ENCODE assay signal across 2 cellular contexts in genomic region chr2:152186808-152187207, GRCh38. TPM values are rescaled to one million over a fixed set of nuclear protein-coding genes. Genes with fewer than 3 reads are reported as not detected.
DNase-seq lines count a peak whose midpoint lies in the region; ATAC-seq and TF ChIP-seq lines count a peak whose summit lies in the region.
"Not testable (repeated sequence)": the region's sequence is repeated elsewhere in the genome, so short reads cannot be mapped to it uniquely, and the experiment has no call there.

No MANE protein-coding gene starts in this region.

- CTCF ChIA-PET in WTC11 (lab: Charles Lee) = interaction anchor here (1.3 to 1.9 kb wide), 3 partner anchors 11 to 449 kb away, joined by 3 to 4 read pairs (median 3); partner anchors contain the start of gene STAM2

- H3K4me1 ChIP-seq in smooth muscle cell (ENCODE audit: low read depth) = not testable (repeated sequence)

- WGBS in smooth muscle cell (ENCODE audit: low lambda C conversion rate) = 94% methylated on average over 5 of the region's 5 CpGs

- not testable (repeated sequence) for TF ChIP-seq CTCF in WTC11 (IDR thresholded peaks at IDR 0.05); smooth muscle cell (IDR thresholded peaks at IDR 0.05; ENCODE audit: borderline replicate concordance, insufficient read depth, poor library complexity, severe bottlenecking)

- not testable (repeated sequence) for H3K4me2 ChIP-seq in smooth muscle cell

- not testable (repeated sequence) for H3K4me3 Mint-ChIP-seq in WTC11

- POLR2A ChIA-PET in WTC11 (lab: Charles Lee) = interaction anchor here (0.7 kb wide), 2 partner anchors 85 to 404 kb away, joined by 3 to 4 read pairs; no protein-coding TSS in a partner anchor

- H3K27ac ChIP-seq in smooth muscle cell (ENCODE audit: low read depth) = peak overlapping the region; percentile 72

- not testable (repeated sequence) for H4K20me1 ChIP-seq in smooth muscle cell (ENCODE audit: low read depth)

- not testable (repeated sequence) for H3K9ac ChIP-seq in smooth muscle cell (ENCODE audit: low read depth)

- not testable (repeated sequence) for H2AFZ ChIP-seq in smooth muscle cell (ENCODE audit: low read depth)

- H3K4me3 ChIP-seq in smooth muscle cell = not testable (repeated sequence)

- H3F3A ChIP-seq in smooth muscle cell (ENCODE audit: low read depth) = not testable (repeated sequence)

- not testable (repeated sequence) for ATAC-seq in WTC11

- H3K9me3 ChIP-seq in smooth muscle cell (replicated peaks; ENCODE audit: low read depth) = not testable (repeated sequence)

- peaks cover 12% of the 10 kb centered on the region for H3K36me3 Mint-ChIP-seq in WTC11

- peaks cover 62% of the 10 kb centered on the region for H3K27me3 Mint-ChIP-seq in WTC11 (ENCODE audit: low read depth)

- DNase-seq in WTC11 (ENCODE audit: low spot score); smooth muscle cell (lab: John Stamatoyannopoulos, UW; ENCODE audit: unreplicated experiment): not testable (repeated sequence)

- H3K4me1 Mint-ChIP-seq in WTC11 = peaks cover 13% of the 10 kb centered on the region

- not testable (repeated sequence) for H3K27me3 ChIP-seq in smooth muscle cell (ENCODE audit: low read depth)

- H3K79me2 ChIP-seq in smooth muscle cell (ENCODE audit: low read depth) = not testable (repeated sequence)

- not testable (repeated sequence) for H3K36me3 ChIP-seq in smooth muscle cell (ENCODE audit: low read depth)

- not testable (repeated sequence) for H3K27ac Mint-ChIP-seq in WTC11

- peaks cover 21% of the 10 kb centered on the region for H3K9me3 Mint-ChIP-seq in WTC11

TF ChIP-seq in WTC11, 78 proteins besides CTCF, POLR2A, EP300 and RAD21:
- peak; percentile 92 for TF ChIP-seq HMGA2 (CRISPR knock-in tag; IDR thresholded peaks at IDR 0.05)
TF ChIP-seq in WTC11: peak in this region for 1; not testable (repeated sequence) for 77.

RNA-seq across cellular contexts. Expression of gene STAM2, which starts 11.2 kb away (rescaled TPM):
- total RNA-seq in WTC11 (2021) (9.0 to 12.0 TPM (median 11.1 TPM) in 3 replicates), smooth muscle cell (58.2 and 59.6 TPM in 2 replicates)
- polyA plus RNA-seq in smooth muscle cell = 11.9 and 12.2 TPM in 2 replicates
